In genomic region chr2:55617160-55618024, GRCh38 we compare ENCODE assay signal across 1 cellular context.
TF ChIP-seq lines count a peak whose summit lies in the region.

TSS of gene PPP4R3B (minus strand) at chr2:55617622. CDS start at chr2:55617285, 337 bp downstream.

TF ChIP-seq in HEK293, 187 proteins besides CTCF, POLR2A, EP300 and RAD21 (continued from another document and continues in another):
- TF ChIP-seq REST (tag by site-specific recombination; IDR thresholded peaks at IDR 0.05) (no peak; the same call in none of the 2 replicates), INSM2 (tag by site-specific recombination; IDR thresholded peaks at IDR 0.05) (peak; percentile 82), ZBTB44 (tag by site-specific recombination; IDR thresholded peaks at IDR 0.05) (no peak), ZNF2 (tag by site-specific recombination; IDR thresholded peaks at IDR 0.05) (peak; percentile 49; the same call in 1 of the 2 replicates), IKZF3 (tag by site-specific recombination; IDR thresholded peaks at IDR 0.05) (no peak), ZFP41 (tag by site-specific recombination; IDR thresholded peaks at IDR 0.05; ENCODE audit: borderline replicate concordance) (no peak), ZNF157 (tag by site-specific recombination; IDR thresholded peaks at IDR 0.05) (no peak), ZIC2 (tag by site-specific recombination; IDR thresholded peaks at IDR 0.05) (no peak), ZNF776 (tag by site-specific recombination; IDR thresholded peaks at IDR 0.05; ENCODE audit: borderline replicate concordance) (no peak), ZNF155 (tag by site-specific recombination; IDR thresholded peaks at IDR 0.05) (no peak), ZNF394 (tag by site-specific recombination; IDR thresholded peaks at IDR 0.05; ENCODE audit: borderline replicate concordance) (peak; percentile 80; the same call in 1 of the 2 replicates), PBX3 (CRISPR knock-in tag; IDR thresholded peaks at IDR 0.05) (peak; percentile 78; the same call in 1 of the 2 replicates), TRIM28 (IDR thresholded peaks at IDR 0.05; ENCODE audit: borderline replicate concordance, low read length) (0 out of 2 replicates have a peak, but pooled peaks have one; percentile 9), OVOL3 (tag by site-specific recombination; IDR thresholded peaks at IDR 0.05) (no peak), ZNF518A (tag by site-specific recombination; conservative IDR thresholded peaks at IDR 0.05; ENCODE audit: low read depth) (peak; percentile 63), ZNF513 (tag by site-specific recombination; IDR thresholded peaks at IDR 0.05) (peak; percentile 65), ZNF76 (tag by site-specific recombination; IDR thresholded peaks at IDR 0.05; ENCODE audit: borderline replicate concordance, low read depth) (peak; percentile 85), ZFP37 (tag by site-specific recombination; IDR thresholded peaks at IDR 0.05) (no peak; the same call in 1 of the 2 replicates), ZNF10 (tag by site-specific recombination; IDR thresholded peaks at IDR 0.05) (0 out of 2 replicates have a peak, but pooled peaks have one; percentile 16), ZNF335 (tag by site-specific recombination; conservative IDR thresholded peaks at IDR 0.05) (peak; percentile 70), ZNF843 (tag by site-specific recombination; IDR thresholded peaks at IDR 0.05) (peak; percentile 67), ZSCAN30 (tag by site-specific recombination; IDR thresholded peaks at IDR 0.05) (no peak; the same call in 1 of the 2 replicates), ZNF692 (tag by site-specific recombination; IDR thresholded peaks at IDR 0.05) (peak; percentile 68), MZF1 (tag by site-specific recombination; IDR thresholded peaks at IDR 0.05; ENCODE audit: borderline replicate concordance) (no peak), ZNF768 (tag by site-specific recombination; IDR thresholded peaks at IDR 0.05) (no peak), ZBTB10 (tag by site-specific recombination; IDR thresholded peaks at IDR 0.05) (0 out of 2 replicates have a peak, but pooled peaks have one; percentile 36), ZNF585B (tag by site-specific recombination; IDR thresholded peaks at IDR 0.05) (no peak), FEZF1 (tag by site-specific recombination; IDR thresholded peaks at IDR 0.05) (peak; percentile 8; the same call in 1 of the 2 replicates), KLF16 (tag by site-specific recombination; IDR thresholded peaks at IDR 0.05) (peak; percentile 96), ZSCAN23 (tag by site-specific recombination; IDR thresholded peaks at IDR 0.05) (no peak), PRDM6 (tag by site-specific recombination; IDR thresholded peaks at IDR 0.05) (no peak), ZNF747 (tag by site-specific recombination; IDR thresholded peaks at IDR 0.05) (no peak), ZNF658 (tag by site-specific recombination; IDR thresholded peaks at IDR 0.05) (no peak), ZNF529 (tag by site-specific recombination; IDR thresholded peaks at IDR 0.05; ENCODE audit: insufficient replicate concordance) (no peak)
